In genomic region chr7:151275813-151276577, GRCh38 we compare ENCODE assay signal across 8 cellular contexts. TPM values are rescaled to one million over a fixed set of nuclear protein-coding genes. Genes with fewer than 3 reads are reported as not detected.
DNase-seq lines count a peak whose midpoint lies in the region; ATAC-seq and TF ChIP-seq lines count a peak whose summit lies in the region.

No MANE protein-coding gene starts in this region.

- H3K9me3 Mint-ChIP-seq in activated CD4-positive, alpha-beta memory T cell treated with anti-CD3 and anti-CD28 coated beads for 36 hours = no peaks in the 10 kb centered on the region

- TF ChIP-seq CTCF in left lung (IDR thresholded peaks at IDR 0.05) = no peak
- TF ChIP-seq CTCF in tibial artery (IDR thresholded peaks at IDR 0.05) = no peak
- no peak for TF ChIP-seq CTCF in GM13976 (IDR thresholded peaks at IDR 0.05; ENCODE audit: borderline replicate concordance, control extremely low read depth, extremely low read depth, insufficient read depth, missing control alignments)

- H3K4me1 ChIP-seq in left lung (peaks cover 6 to 56% of the 10 kb centered on the region in 2 donors), tibial artery (peaks cover 0 to 56% (median 24%) of the 10 kb centered on the region in 4 donors)

- in situ Hi-C loops in GM13976 (cut with MboI; ENCODE audit: low sequenced_read_pairs, unreplicated experiment) = no loop called here

- peak; percentile 21 for ATAC-seq in left lung
- ATAC-seq in GM18520 (IDR thresholded peaks at IDR 0.05; ENCODE audit: unreplicated experiment) = no peak

- H3K27me3 ChIP-seq in left lung (peaks cover 0 to 17% of the 10 kb centered on the region in 2 donors), tibial artery (peaks cover 0 to 17% of the 10 kb centered on the region in 2 donors)

- H3K4me3 ChIP-seq in left lung (peak overlapping the region in 1 of 2 donors; percentile 34), tibial artery (peak overlapping the region; percentile 47 to 53)

- H3K4me3 Mint-ChIP-seq in activated CD4-positive, alpha-beta memory T cell treated with anti-CD3 and anti-CD28 coated beads for 36 hours = peak overlapping the region; percentile 24

- H3K27ac ChIP-seq in left lung (no peak overlapping the region), tibial artery (peak overlapping the region in 1 of 2 donors; percentile 20)

- POLR2A ChIA-PET in activated CD4-positive, alpha-beta memory T cell treated with anti-CD3 and anti-CD28 coated beads for 36 hours (lab: Charles Lee) = no interaction called here

- H3K27me3 Mint-ChIP-seq in activated CD4-positive, alpha-beta memory T cell treated with anti-CD3 and anti-CD28 coated beads for 36 hours = peaks cover 1% of the 10 kb centered on the region

- peak; percentile 11 for DNase-seq in activated gamma-delta T cell treated with Interleukin-2 at 50 U/mL for 16 hours
- no peak for DNase-seq in activated gamma-delta T cell (lab: John Stamatoyannopoulos, UW)
- peak; percentile 19 for DNase-seq in activated CD4-positive, alpha-beta memory T cell treated with anti-CD3 and anti-CD28 coated beads for 36 hours
- DNase-seq in left lung = no peak
- no peak for DNase-seq in tibial artery
- DNase-seq in foreskin melanocyte = no peak
- no peak for DNase-seq in GM13976 (ENCODE audit: low spot score)

- intact Hi-C loops in activated CD4-positive, alpha-beta memory T cell treated with anti-CD3 and anti-CD28 coated beads for 36 hours (cut with micrococcal nuclease) = loop anchor here (2.0 kb wide), 1 partner anchor 75 kb away; no protein-coding TSS in a partner anchor
- intact Hi-C loops in left lung (cut with DNase I) (no loop called here), tibial artery (cut with DNase I; ENCODE audit: low total_unique reads) (no loop called here)

- H3K27ac Mint-ChIP-seq in activated CD4-positive, alpha-beta memory T cell treated with anti-CD3 and anti-CD28 coated beads for 36 hours = no peak overlapping the region

- CTCF ChIA-PET in activated CD4-positive, alpha-beta memory T cell treated with anti-CD3 and anti-CD28 coated beads for 36 hours (lab: Charles Lee) = no interaction called here

- peaks cover 19% of the 10 kb centered on the region for H3K4me1 Mint-ChIP-seq in activated CD4-positive, alpha-beta memory T cell treated with anti-CD3 and anti-CD28 coated beads for 36 hours (ENCODE audit: low read depth)

- H3K9me3 ChIP-seq in left lung (no peaks in the 10 kb centered on the region), tibial artery (no peaks in the 10 kb centered on the region)

- H3K36me3 Mint-ChIP-seq in activated CD4-positive, alpha-beta memory T cell treated with anti-CD3 and anti-CD28 coated beads for 36 hours = no peaks in the 10 kb centered on the region

- no peaks in the 10 kb centered on the region for H3K36me3 ChIP-seq in left lung
- no peaks in the 10 kb centered on the region for H3K36me3 ChIP-seq in tibial artery

RNA-seq across cellular contexts. Expression of gene SMARCD3, which starts 27.5 kb away (rescaled TPM):
- total RNA-seq in activated CD4-positive, alpha-beta memory T cell treated with anti-CD3 and anti-CD28 coated beads for 36 hours = 1 to 10 TPM; 4.4 to 5.5 TPM
- total RNA-seq in left lung = 10 to 100 TPM; 45.5 to 49.4 TPM

RNA-seq across cellular contexts. Expression of gene CHPF2, which starts 43.7 kb away (rescaled TPM):
- total RNA-seq in activated CD4-positive, alpha-beta memory T cell treated with anti-CD3 and anti-CD28 coated beads for 36 hours = 10 to 100 TPM; 33.6 to 34.2 TPM
- total RNA-seq in left lung = 10 to 100 TPM; 44.0 to 53.8 TPM

RNA-seq across cellular contexts. Expression of gene ABCF2, which starts 49.0 kb away (rescaled TPM):
- 10 to 100 TPM; 41.1 to 41.2 TPM for total RNA-seq in activated CD4-positive, alpha-beta memory T cell treated with anti-CD3 and anti-CD28 coated beads for 36 hours
- 10 to 100 TPM; 27.1 to 40.6 TPM for total RNA-seq in left lung

Comparison
In these comparisons a context has a peak if more than half of its experiments do, and no peak if none do; other contexts are left out.
1. DNase-seq: peak in activated gamma-delta T cell treated with Interleukin-2 at 50 U/mL for 16 hours (single experiment) and activated CD4-positive, alpha-beta memory T cell treated with anti-CD3 and anti-CD28 coated beads for 36 hours (single experiment); none in activated gamma-delta T cell (single experiment), left lung (0 of 2), tibial artery (0 of 2), foreskin melanocyte (single experiment) and GM13976 (single experiment).
2. RNA of gene SMARCD3, which starts 27.5 kb away (total RNA-seq): 45.5 to 49.4 TPM in left lung; 4.4 to 5.5 TPM in activated CD4-positive, alpha-beta memory T cell treated with anti-CD3 and anti-CD28 coated beads for 36 hours; every median in the first group is over 4 times any median in the second.